Comparison of ENCODE assay signal across 34 cellular contexts in the genomic region with DNA sequence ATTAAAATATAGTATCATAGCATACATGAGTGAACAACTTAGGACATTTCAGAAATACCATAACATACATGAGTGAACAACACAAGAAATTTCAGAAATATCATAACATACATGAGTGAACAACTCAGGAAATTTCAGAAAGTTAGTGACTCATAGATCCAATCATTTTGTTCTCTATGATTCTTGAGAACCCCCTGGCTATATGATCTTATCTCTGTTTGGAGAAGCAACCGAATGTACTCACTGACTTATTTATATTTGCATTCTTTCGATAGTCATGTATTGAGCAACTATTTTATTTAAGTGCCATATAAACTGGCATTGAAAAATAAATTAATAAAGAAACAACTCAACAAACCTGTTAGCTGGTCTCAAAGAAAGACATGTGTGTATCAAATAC.
DNase-seq lines count a peak whose midpoint lies in the region; FAIRE-seq and TF ChIP-seq lines count a peak whose summit lies in the region.
"Had no signal": no experiment of that assay in that cellular context is flagged by ENCODE, and none has a peak within 500 bp of the region (broad histone marks: within the 10 kb centered on the region; RNA-seq: fewer than 3 reads in every experiment).

No MANE protein-coding gene starts in this region.

- H3K27ac Mint-ChIP-seq in MCF 10A (ENCODE audit: low read depth, unreplicated experiment) (peak overlapping the region; percentile 55), astrocyte (ENCODE audit: unreplicated experiment) (no peak overlapping the region)
- H3K27ac Mint-ChIP-seq: activated naive CD4-positive, alpha-beta T cell treated with anti-CD3 and anti-CD28 coated beads, Interleukin-2, amount 10 ng/mL, durations not matched to agents 7 days and 5 days; CD8-positive, alpha-beta memory T cell; memory B cell; neural progenitor cell had no signal

- H3K9me3 ChIP-seq in breast epithelium (peaks cover 0 to 9% of the 10 kb centered on the region in 2 donors), astrocyte (ENCODE audit: insufficient read depth, low read depth, low read length) (no peaks in the 10 kb centered on the region), skeletal muscle satellite cell (replicated peaks; ENCODE audit: low read length) (no peaks in the 10 kb centered on the region)
- H3K9me3 ChIP-seq: sigmoid colon, SJSA1, thoracic aorta had no signal

- H3K9me3 Mint-ChIP-seq in MCF 10A (ENCODE audit: unreplicated experiment) (peaks cover 7% of the 10 kb centered on the region), astrocyte (ENCODE audit: unreplicated experiment) (no peaks in the 10 kb centered on the region)
- H3K9me3 Mint-ChIP-seq: activated naive CD4-positive, alpha-beta T cell treated with anti-CD3 and anti-CD28 coated beads, Interleukin-2, amount 10 ng/mL, durations not matched to agents 7 days and 5 days had no signal

- H3K27me3 Mint-ChIP-seq in MCF 10A (ENCODE audit: insufficient read depth, unreplicated experiment) (no peaks in the 10 kb centered on the region), astrocyte (ENCODE audit: low read depth, unreplicated experiment) (no peaks in the 10 kb centered on the region)
- H3K27me3 Mint-ChIP-seq: activated naive CD4-positive, alpha-beta T cell treated with anti-CD3 and anti-CD28 coated beads, Interleukin-2, amount 10 ng/mL, durations not matched to agents 7 days and 5 days; CD8-positive, alpha-beta memory T cell had no signal

- peak; percentile 38 for DNase-seq in MCF 10A (ENCODE audit: unreplicated experiment)
- DNase-seq in breast epithelium (ENCODE audit: low spot score in 2 of 2): no peak
- DNase-seq in astrocyte (ENCODE audit: low read depth): no peak
- peak; percentile 21 to 42 for DNase-seq in foreskin fibroblast
- DNase-seq in frontal cortex (ENCODE audit: low spot score in 2 of 2): no peak
- DNase-seq in retina: no peak
- no peak for DNase-seq in ureter (ENCODE audit: low spot score)
- DNase-seq: activated CD4-positive, alpha-beta T cell treated with anti-CD3 and anti-CD28 coated beads, Interleukin-2, amount 50 U/mL, for 4 hours; activated CD4-positive, CD25-positive, alpha-beta regulatory T cell; activated CD8-positive, alpha-beta memory T cell treated with anti-CD3 and anti-CD28 coated beads, Interleukin-2, amount 50 U/mL, for 4 hours; activated naive CD4-positive, alpha-beta T cell treated with anti-CD3 and anti-CD28 coated beads, Interleukin-2, amount 10 ng/mL, durations not matched to agents 7 days and 5 days; anterior cingulate cortex; caudate nucleus; CD8-positive, alpha-beta memory T cell; DMS 273 treated with DMSO at 0.1 percent for 48 hours; dorsolateral prefrontal cortex; GOT3; heart right ventricle; left cardiac atrium; NCI-H1092; NCI-H187; NCI-H2171 treated with DMSO at 0.1 percent for 48 hours; NCI-H524 treated with DMSO at 0.1 percent for 48 hours; NK-92 treated with Interleukin-12 subunit alpha and Interleukin-12 subunit beta, amount 100 ng/mL, for 24 hours; posterior cingulate gyrus; sigmoid colon; stimulated activated naive CD8-positive, alpha-beta T cell treated with anti-CD3 and anti-CD28 coated beads, Interleukin-15, Interleukin-2, amounts not matched to agents 100 U/mL and 50 U/mL, for 24 hours had no signal

- no TSS peak for BruUV-seq in MCF 10A (replicated peaks; lab: Mats Ljungman, UMichigan)

- H3K9ac ChIP-seq in astrocyte (ENCODE audit: low read length): no peak overlapping the region
- no peak overlapping the region for H3K9ac ChIP-seq in skeletal muscle satellite cell (ENCODE audit: low read depth, low read length)
- H3K9ac ChIP-seq: neural progenitor cell had no signal

- POLR2A ChIA-PET in MCF 10A (lab: Yijun Ruan, JAX): interaction anchor here (0.7 kb wide), 1 partner anchor 292 kb away, joined by 3 read pairs; no protein-coding TSS in a partner anchor

- CTCF ChIA-PET in MCF 10A (lab: Yijun Ruan, JAX): no interaction called here

- H3K4me2 ChIP-seq in astrocyte (ENCODE audit: low read length) (no peak overlapping the region), skeletal muscle satellite cell (ENCODE audit: low read length) (peak overlapping the region; percentile 12)
- H3K4me2 ChIP-seq: neural progenitor cell had no signal

- H3K27me3 ChIP-seq in breast epithelium: no peaks in the 10 kb centered on the region
- H3K27me3 ChIP-seq in astrocyte (ENCODE audit: insufficient read depth, low read length): no peaks in the 10 kb centered on the region
- no peaks in the 10 kb centered on the region for H3K27me3 ChIP-seq in skeletal muscle satellite cell (ENCODE audit: control insufficient read depth, insufficient read depth, low read length)
- H3K27me3 ChIP-seq: heart right ventricle, neural progenitor cell, sigmoid colon, SJSA1 had no signal

- TF ChIP-seq CTCF in MCF 10A (IDR thresholded peaks at IDR 0.05; ENCODE audit: unreplicated experiment): no peak
- no peak for TF ChIP-seq CTCF in breast epithelium (IDR thresholded peaks at IDR 0.05)
- no peak for TF ChIP-seq CTCF in astrocyte (IDR thresholded peaks at IDR 0.05; ENCODE audit: insufficient read depth, low read depth, low read length)
- TF ChIP-seq CTCF in foreskin fibroblast (IDR thresholded peaks at IDR 0.05; ENCODE audit: low read depth, low read length): no peak

- H3K4me1 ChIP-seq in breast epithelium: no peaks in the 10 kb centered on the region
- H3K4me1 ChIP-seq in astrocyte (ENCODE audit: insufficient read depth, low read length): no peaks in the 10 kb centered on the region
- H3K4me1 ChIP-seq in skeletal muscle satellite cell (ENCODE audit: control insufficient read depth, insufficient read depth, low read length): peaks cover 17% of the 10 kb centered on the region
- H3K4me1 ChIP-seq: heart right ventricle, sigmoid colon, SJSA1 had no signal

- no peak overlapping the region for H3K27ac ChIP-seq in breast epithelium
- no peak overlapping the region for H3K27ac ChIP-seq in astrocyte (ENCODE audit: low read depth, low read length)
- H3K27ac ChIP-seq: 22Rv1, dorsolateral prefrontal cortex, heart right ventricle, neural progenitor cell, sigmoid colon, SJSA1, thoracic aorta had no signal

- no peaks in the 10 kb centered on the region for H4K20me1 ChIP-seq in astrocyte (ENCODE audit: insufficient read depth, low read length)

- H3K4me1 Mint-ChIP-seq in MCF 10A (ENCODE audit: insufficient read depth, unreplicated experiment) (peaks cover 23% of the 10 kb centered on the region), astrocyte (ENCODE audit: low read depth, unreplicated experiment) (peaks cover 8% of the 10 kb centered on the region)
- H3K4me1 Mint-ChIP-seq: activated naive CD4-positive, alpha-beta T cell treated with anti-CD3 and anti-CD28 coated beads, Interleukin-2, amount 10 ng/mL, durations not matched to agents 7 days and 5 days; CD8-positive, alpha-beta memory T cell; memory B cell had no signal

- H3K4me3 ChIP-seq in breast epithelium: no peak overlapping the region
- no peak overlapping the region for H3K4me3 ChIP-seq in astrocyte (ENCODE audit: insufficient read depth, low read depth, low read length)
- H3K4me3 ChIP-seq in foreskin fibroblast (ENCODE audit: low read depth in 1 of 2, low read length in 2 of 2): no peak overlapping the region
- H3K4me3 ChIP-seq in skeletal muscle satellite cell (ENCODE audit: low read length): no peak overlapping the region
- H3K4me3 ChIP-seq: dorsolateral prefrontal cortex, heart right ventricle, neural progenitor cell, sigmoid colon, SJSA1, thoracic aorta had no signal

- peak; percentile 9 for FAIRE-seq in astrocyte (lab: Jason Lieb, UNC)
- FAIRE-seq in frontal cortex (lab: Jason Lieb, UNC): no peak
- FAIRE-seq: RCC 7860 had no signal

- H3K36me3 ChIP-seq in breast epithelium (no peaks in the 10 kb centered on the region), astrocyte (ENCODE audit: insufficient read depth, low read length) (no peaks in the 10 kb centered on the region), skeletal muscle satellite cell (ENCODE audit: insufficient read depth, low read length) (no peaks in the 10 kb centered on the region)
- H3K36me3 ChIP-seq: heart right ventricle, neural progenitor cell, sigmoid colon, SJSA1, thoracic aorta had no signal

- H3K4me3 Mint-ChIP-seq in MCF 10A (ENCODE audit: unreplicated experiment): no peak overlapping the region
- no peak overlapping the region for H3K4me3 Mint-ChIP-seq in astrocyte (ENCODE audit: unreplicated experiment)
- H3K4me3 Mint-ChIP-seq: activated naive CD4-positive, alpha-beta T cell treated with anti-CD3 and anti-CD28 coated beads, Interleukin-2, amount 10 ng/mL, durations not matched to agents 7 days and 5 days; CD8-positive, alpha-beta memory T cell; memory B cell; neural progenitor cell had no signal

- H3K79me2 ChIP-seq in astrocyte (ENCODE audit: insufficient read depth, low read length): no peaks in the 10 kb centered on the region

- no peak overlapping the region for H2AFZ ChIP-seq in astrocyte (ENCODE audit: low read depth, low read length)
- H2AFZ ChIP-seq: neural progenitor cell had no signal

- no peaks in the 10 kb centered on the region for H3K36me3 Mint-ChIP-seq in MCF 10A (ENCODE audit: insufficient read depth, unreplicated experiment)
- no peaks in the 10 kb centered on the region for H3K36me3 Mint-ChIP-seq in astrocyte (ENCODE audit: low read depth, unreplicated experiment)
- H3K36me3 Mint-ChIP-seq: activated naive CD4-positive, alpha-beta T cell treated with anti-CD3 and anti-CD28 coated beads, Interleukin-2, amount 10 ng/mL, durations not matched to agents 7 days and 5 days; CD8-positive, alpha-beta memory T cell; memory B cell had no signal

- intact Hi-C loops in MCF 10A (cut with micrococcal nuclease) (no loop called here), breast epithelium (cut with DNase I; ENCODE audit: low total_unique reads) (no loop called here)

- no peak for TF ChIP-seq POLR2A in breast epithelium (IDR thresholded peaks at IDR 0.05)

Comparison
In these comparisons a context has a peak if more than half of its experiments do, and no peak if none do; other contexts are left out.
1. DNase-seq: peak in MCF 10A (single experiment) and foreskin fibroblast (2 of 2); none in breast epithelium (0 of 2), astrocyte (single experiment), frontal cortex (0 of 2), retina (single experiment) and ureter (single experiment).